26 cellular contexts compared by ENCODE assay signal in genomic region chrX:105752334-105752733, GRCh38.
DNase-seq lines count a peak whose midpoint lies in the region; TF ChIP-seq lines count a peak whose summit lies in the region.
"Had no signal": no experiment of that assay in that cellular context is flagged by ENCODE, and none has a peak within 500 bp of the region (broad histone marks: within the 10 kb centered on the region; RNA-seq: fewer than 3 reads in every experiment).

No MANE protein-coding gene starts in this region.

- no peaks in the 10 kb centered on the region for H3K9me2 ChIP-seq in MM.1S (replicated peaks; ENCODE audit: insufficient read depth, low read length)
- H3K9me2 ChIP-seq in PC-9 (ENCODE audit: insufficient read depth): no peaks in the 10 kb centered on the region

- H3K27me3 ChIP-seq in MM.1S (replicated peaks; ENCODE audit: insufficient read depth, low read length) (no peaks in the 10 kb centered on the region), PC-9 (ENCODE audit: insufficient read depth, low read depth) (no peaks in the 10 kb centered on the region)

- H3F3A ChIP-seq in MM.1S (ENCODE audit: insufficient read depth, low read length): no peaks in the 10 kb centered on the region
- H3F3A ChIP-seq in PC-9 (ENCODE audit: insufficient read depth, low read depth): no peaks in the 10 kb centered on the region

- H3K4me2 ChIP-seq in MM.1S (ENCODE audit: low read depth, low read length) (no peak overlapping the region), PC-9 (no peak overlapping the region)

- no peak overlapping the region for H3K9ac ChIP-seq in MM.1S (ENCODE audit: low read length)

- peak overlapping the region; percentile 80 to 86 (median 83) for H3K27ac Mint-ChIP-seq in nephron
- H3K27ac Mint-ChIP-seq: activated CD4-positive, alpha-beta memory T cell treated with anti-CD3 and anti-CD28 coated beads, Interleukin-2, amount 10 ng/mL, durations not matched to agents 7 days and 5 days; activated T-helper 17 cell treated with anti-CD3 and anti-CD28 coated beads, Interleukin-2, amount 50 U/mL, for 72 hours; natural killer cell; stimulated activated effector memory CD8-positive, alpha-beta T cell treated with anti-CD3 and anti-CD28 coated beads, Interleukin-12 subunit alpha, Interleukin-12 subunit beta, amount 100 ng/mL, for 72 hours had no signal

- CTCF ChIA-PET in PC-9 (lab: Charles Lee): no interaction called here

- no peaks in the 10 kb centered on the region for H3K4me1 ChIP-seq in MM.1S (ENCODE audit: low read length)
- H3K4me1 ChIP-seq in PC-9 (replicated peaks; ENCODE audit: insufficient read depth): peaks cover 6% of the 10 kb centered on the region; the same call in 1 of the 2 replicates

- intact Hi-C loops in PC-9 (cut with micrococcal nuclease; ENCODE audit: unreplicated experiment): loop anchor here (10.0 kb wide), 1 partner anchor 48 kb away; no protein-coding TSS in a partner anchor

- H3K27me3 Mint-ChIP-seq in nephron (ENCODE audit: low read depth): no peaks in the 10 kb centered on the region
- H3K27me3 Mint-ChIP-seq: activated CD4-positive, alpha-beta memory T cell treated with anti-CD3 and anti-CD28 coated beads, Interleukin-2, amount 10 ng/mL, durations not matched to agents 7 days and 5 days; activated T-helper 17 cell treated with anti-CD3 and anti-CD28 coated beads, Interleukin-2, amount 50 U/mL, for 72 hours had no signal

- H3K9me3 Mint-ChIP-seq in nephron: no peaks in the 10 kb centered on the region

- no peak overlapping the region for H3K4me3 ChIP-seq in MM.1S (ENCODE audit: low read length)
- no peak overlapping the region for H3K4me3 ChIP-seq in PC-9
- H3K4me3 ChIP-seq: lung had no signal

- BruUV-seq in PC-9 (replicated peaks; lab: Mats Ljungman, UMichigan): no TSS peak

- H3K9me3 ChIP-seq in MM.1S (replicated peaks; ENCODE audit: insufficient read depth, low read length): no peaks in the 10 kb centered on the region
- no peaks in the 10 kb centered on the region for H3K9me3 ChIP-seq in PC-9 (ENCODE audit: insufficient read depth, low read depth)

- no peaks in the 10 kb centered on the region for H3K36me3 ChIP-seq in MM.1S (replicated peaks; ENCODE audit: insufficient read depth, low read length)
- H3K36me3 ChIP-seq in PC-9 (ENCODE audit: low read depth): no peaks in the 10 kb centered on the region

- no peak overlapping the region for H3K4me3 Mint-ChIP-seq in nephron
- H3K4me3 Mint-ChIP-seq: activated CD4-positive, alpha-beta memory T cell treated with anti-CD3 and anti-CD28 coated beads, Interleukin-2, amount 10 ng/mL, durations not matched to agents 7 days and 5 days; activated T-helper 17 cell treated with anti-CD3 and anti-CD28 coated beads, Interleukin-2, amount 50 U/mL, for 72 hours; natural killer cell; stimulated activated effector memory CD8-positive, alpha-beta T cell treated with anti-CD3 and anti-CD28 coated beads, Interleukin-12 subunit alpha, Interleukin-12 subunit beta, amount 100 ng/mL, for 72 hours had no signal

- POLR2A ChIA-PET in PC-9 (lab: Charles Lee; ENCODE audit: unreplicated experiment): no interaction called here

- H3K36me3 Mint-ChIP-seq in nephron (ENCODE audit: low read depth): no peaks in the 10 kb centered on the region
- H3K36me3 Mint-ChIP-seq: natural killer cell; stimulated activated effector memory CD8-positive, alpha-beta T cell treated with anti-CD3 and anti-CD28 coated beads, Interleukin-12 subunit alpha, Interleukin-12 subunit beta, amount 100 ng/mL, for 72 hours had no signal

- no peak overlapping the region for H2AFZ ChIP-seq in MM.1S (ENCODE audit: low read length)
- no peak overlapping the region for H2AFZ ChIP-seq in PC-9

- DNase-seq in DMS53 (lab: John Stamatoyannopoulos, UW): peak; percentile 66
- peak; percentile 24 for DNase-seq in MM.1S
- peak in 1 of 2 experiments; percentile 23 for DNase-seq in PC-9
- DNase-seq in GM13977 (ENCODE audit: low spot score): no peak
- no peak for DNase-seq in CD1c-positive myeloid dendritic cell (ENCODE audit: extremely low spot score)
- no peak for DNase-seq in activated effector memory CD4-positive, alpha-beta T cell treated with Interleukin-2 at 50 U/mL for 16 hours
- DNase-seq in SIG-M5 (lab: John Stamatoyannopoulos, UW): no peak
- DNase-seq: activated CD4-positive, alpha-beta memory T cell treated with anti-CD3 and anti-CD28 coated beads, Interleukin-2, amount 10 ng/mL, durations not matched to agents 7 days and 5 days; activated naive CD4-positive, alpha-beta T cell treated with anti-CD3 and anti-CD28 coated beads, Interleukin-2, amount 50 U/mL, for 16 hours; DMS79 treated with DMSO at 0.1 percent for 48 hours; GF-D8; GOT3; KBM-7; natural killer cell; NCI-H1417 treated with DMSO at 0.1 percent for 48 hours; NCI-H2081 treated with DMSO at 0.1 percent for 48 hours; NCI-H510A; Right ventricle myocardium superior; stimulated activated CD4-positive, alpha-beta T cell treated with anti-CD3 and anti-CD28 coated beads, Interleukin-15, amount 100 ng/mL, for 24 hours; T-helper 2 cell; trophoblast cell had no signal

- H3K27ac ChIP-seq in MM.1S (ENCODE audit: low read length): no peak overlapping the region
- 0 out of 2 replicates have a peak overlapping the region, but pooled peaks have one; percentile 14 for H3K27ac ChIP-seq in PC-9
- H3K27ac ChIP-seq: HL-60 had no signal

- H3K4me1 Mint-ChIP-seq in nephron: peaks cover 44% of the 10 kb centered on the region
- H3K4me1 Mint-ChIP-seq: activated CD4-positive, alpha-beta memory T cell treated with anti-CD3 and anti-CD28 coated beads, Interleukin-2, amount 10 ng/mL, durations not matched to agents 7 days and 5 days; activated T-helper 17 cell treated with anti-CD3 and anti-CD28 coated beads, Interleukin-2, amount 50 U/mL, for 72 hours; natural killer cell; stimulated activated effector memory CD8-positive, alpha-beta T cell treated with anti-CD3 and anti-CD28 coated beads, Interleukin-12 subunit alpha, Interleukin-12 subunit beta, amount 100 ng/mL, for 72 hours had no signal

- H4K20me1 ChIP-seq in MM.1S (ENCODE audit: insufficient read depth, low read length) (no peaks in the 10 kb centered on the region), PC-9 (ENCODE audit: insufficient read depth) (no peaks in the 10 kb centered on the region)

- H3K79me2 ChIP-seq in MM.1S (ENCODE audit: low read length) (no peaks in the 10 kb centered on the region), PC-9 (ENCODE audit: low read depth) (no peaks in the 10 kb centered on the region)

- in situ Hi-C loops in GM13977 (cut with MboI; ENCODE audit: low pct_unique_long_range_greater_than_20kb, low sequenced_read_pairs, unreplicated experiment): no loop called here

- TF ChIP-seq CTCF in MM.1S (IDR thresholded peaks at IDR 0.05; ENCODE audit: low read length) (no peak), PC-9 (conservative IDR thresholded peaks at IDR 0.05) (no peak), nephron (IDR thresholded peaks at IDR 0.05; ENCODE audit: unreplicated experiment in 3 of 3) (no peak), GM13977 (IDR thresholded peaks at IDR 0.05; ENCODE audit: extremely low read depth, insufficient read depth, missing control alignments) (no peak)

Comparison
In these comparisons a context has a peak if more than half of its experiments do, and no peak if none do; other contexts are left out.
1. DNase-seq: peak in DMS53 (single experiment) and MM.1S (single experiment); none in GM13977 (single experiment), CD1c-positive myeloid dendritic cell (single experiment), activated effector memory CD4-positive, alpha-beta T cell treated with Interleukin-2 at 50 U/mL for 16 hours (single experiment) and SIG-M5 (single experiment).